26 cellular contexts compared by ENCODE assay signal in the genomic region with DNA sequence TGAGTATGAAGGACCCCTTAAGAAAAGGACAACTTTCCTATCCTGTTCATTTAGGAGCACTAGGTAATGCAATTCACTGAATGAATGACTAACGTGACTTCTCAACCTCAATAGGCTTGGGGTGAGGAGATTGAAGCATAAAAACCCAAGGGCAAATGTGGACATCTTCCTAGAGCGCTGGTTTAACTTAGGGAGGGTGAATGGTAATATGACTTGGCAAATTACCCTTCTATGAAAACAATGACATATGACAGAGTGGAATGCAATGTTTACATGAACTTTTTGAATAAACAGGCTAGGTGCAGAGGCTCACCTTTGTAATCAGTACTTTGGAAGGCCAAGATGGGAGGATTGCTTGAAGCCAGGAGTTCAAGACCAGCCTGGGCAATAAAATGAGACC.
DNase-seq lines count a peak whose midpoint lies in the region; ATAC-seq, FAIRE-seq and TF ChIP-seq lines count a peak whose summit lies in the region.
"Had no signal": no experiment of that assay in that cellular context is flagged by ENCODE, and none has a peak within 500 bp of the region (broad histone marks: within the 10 kb centered on the region; RNA-seq: fewer than 3 reads in every experiment).

No MANE protein-coding gene starts in this region.

- 3% methylated on average over 2 of the region's 2 CpGs for WGBS in A549 (ENCODE audit: missing lambda C conversion rate)

- H3K4me1 ChIP-seq in A549: peaks cover 16% of the 10 kb centered on the region
- H3K4me1 ChIP-seq: uterus had no signal

- TF ChIP-seq CTCF in A549 (IDR thresholded peaks at IDR 0.05) (no peak), RWPE1 (conservative IDR thresholded peaks at IDR 0.05; ENCODE audit: low read depth) (no peak), epithelial cell of proximal tubule (conservative IDR thresholded peaks at IDR 0.05; ENCODE audit: low read depth, low read length) (no peak), GM20000 (IDR thresholded peaks at IDR 0.05; ENCODE audit: extremely low read depth, missing control alignments) (no peak)

- FAIRE-seq in A549 (lab: Jason Lieb, UNC): no peak
- FAIRE-seq: A204.1, astrocyte, GM18507 had no signal

- TF ChIP-seq POLR2A in A549 (IDR thresholded peaks at IDR 0.05; ENCODE audit: low read length): no peak

- CTCF ChIA-PET in A549 (lab: Yijun Ruan, JAX): no interaction called here
- CTCF ChIA-PET in RWPE1 (lab: Yijun Ruan, JAX): no interaction called here

- no peak for TF ChIP-seq EP300 in A549 (IDR thresholded peaks at IDR 0.05)

- H3K4me3 ChIP-seq in A549 (no peak overlapping the region), epithelial cell of proximal tubule (ENCODE audit: low read depth, low read length) (no peak overlapping the region)
- H3K4me3 ChIP-seq: MG63, thoracic aorta, uterus had no signal

- TF ChIP-seq RAD21 in A549 (conservative IDR thresholded peaks at IDR 0.05 in 1 of 2, IDR thresholded peaks at IDR 0.05 in 1 of 2): no peak

- POLR2A ChIA-PET in A549 (lab: Yijun Ruan, JAX): interaction anchor here (0.6 to 0.7 kb wide), 2 partner anchors 136 to 284 kb away, joined by 3 to 5 read pairs; no protein-coding TSS in a partner anchor
- POLR2A ChIA-PET in RWPE1 (lab: Yijun Ruan, JAX; ENCODE audit: low non-redundant PET): no interaction called here

- DNase-seq in A549 (ENCODE audit: low read depth in 1 of 2, low spot score in 1 of 2) (peak; percentile 17 to 79), HuH-7 (ENCODE audit: low spot score) (peak; percentile 1), RWPE1 (ENCODE audit: low spot score) (peak; percentile 20), epithelial cell of proximal tubule (ENCODE audit: low read depth) (peak; percentile 44), RPMI8226 (no peak), GM20000 (ENCODE audit: low spot score) (no peak), HCEC 1CT (no peak)
- DNase-seq: activated CD4-positive, alpha-beta T cell treated with anti-CD3 and anti-CD28 coated beads, Interleukin-2, amount 10 ng/mL, durations not matched to agents 24 days and 14 days; activated effector memory CD4-positive, alpha-beta T cell treated with anti-CD3 and anti-CD28 coated beads, Interleukin-2, amount 50 U/mL, for 16 hours; activated T-cell treated with anti-CD3 and anti-CD28 coated beads, Interleukin-2, amount 50 U/mL, for 1 hour; central memory CD4-positive, alpha-beta T cell; DND-41; HFFc6; IMR-90; MG63; NCI-H2081; NCI-H345; NCI-H774; uterus had no signal

- peak in 1 of 2 experiments; percentile 75; a peak in 3 of 6 replicates for ATAC-seq in A549
- ATAC-seq in HG03378 (IDR thresholded peaks at IDR 0.05; ENCODE audit: unreplicated experiment): no peak
- ATAC-seq: natural killer cell treated with Interleukin-12 subunit alpha and Interleukin-12 subunit beta and Interleukin-15 and Interleukin-18, amount 100 ng/mL, for 72 hours; Right ventricle myocardium inferior had no signal

- H3K27ac ChIP-seq in A549 (peak overlapping the region in 1 of 2 experiments; percentile 30; a peak in 1 of 6 replicates), RWPE1 (no peak overlapping the region)
- H3K27ac ChIP-seq: thoracic aorta, uterus had no signal

- peak overlapping the region; percentile 17; the same call in 1 of the 3 replicates for H3K4me2 ChIP-seq in A549

- H3K9me3 ChIP-seq in A549: no peaks in the 10 kb centered on the region
- H3K9me3 ChIP-seq: MG63, thoracic aorta, uterus had no signal

TF ChIP-seq in A549, 52 proteins besides CTCF, POLR2A, EP300 and RAD21:
- TF ChIP-seq EHMT2 (IDR thresholded peaks at IDR 0.05; ENCODE audit: low read depth): no peak
- no peak for TF ChIP-seq RFX5 (IDR thresholded peaks at IDR 0.05)
- TF ChIP-seq NFE2L2 (conservative IDR thresholded peaks at IDR 0.05; ENCODE audit: low read length): peak; percentile 53; the same call in 1 of the 2 replicates
- no peak for TF ChIP-seq HEYL (CRISPR knock-in tag; IDR thresholded peaks at IDR 0.05)
- no peak for TF ChIP-seq PBX3 (IDR thresholded peaks at IDR 0.05)
- TF ChIP-seq ZSCAN20 (CRISPR knock-in tag; IDR thresholded peaks at IDR 0.05): no peak
- no peak for TF ChIP-seq CHD2 (IDR thresholded peaks at IDR 0.05; ENCODE audit: low read length, partially characterized antibody)
- TF ChIP-seq, protein P1, sequence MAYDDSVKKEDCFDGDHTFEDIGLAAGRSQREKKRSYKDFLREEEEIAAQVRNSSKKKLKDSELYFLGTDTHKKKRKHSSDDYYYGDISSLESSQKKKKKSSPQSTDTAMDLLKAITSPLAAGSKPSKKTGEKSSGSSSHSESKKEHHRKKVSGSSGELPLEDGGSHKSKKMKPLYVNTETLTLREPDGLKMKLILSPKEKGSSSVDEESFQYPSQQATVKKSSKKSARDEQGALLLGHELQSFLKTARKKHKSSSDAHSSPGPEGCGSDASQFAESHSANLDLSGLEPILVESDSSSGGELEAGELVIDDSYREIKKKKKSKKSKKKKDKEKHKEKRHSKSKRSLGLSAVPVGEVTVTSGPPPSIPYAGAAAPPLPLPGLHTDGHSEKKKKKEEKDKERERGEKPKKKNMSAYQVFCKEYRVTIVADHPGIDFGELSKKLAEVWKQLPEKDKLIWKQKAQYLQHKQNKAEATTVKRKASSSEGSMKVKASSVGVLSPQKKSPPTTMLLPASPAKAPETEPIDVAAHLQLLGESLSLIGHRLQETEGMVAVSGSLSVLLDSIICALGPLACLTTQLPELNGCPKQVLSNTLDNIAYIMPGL (CRISPR knock-in tag; IDR thresholded peaks at IDR 0.05; ENCODE audit: borderline replicate concordance): no peak
- no peak for TF ChIP-seq ZFP36 (IDR thresholded peaks at IDR 0.05; ENCODE audit: borderline replicate concordance, partially characterized antibody)
- no peak for TF ChIP-seq MYC (IDR thresholded peaks at IDR 0.05; ENCODE audit: borderline replicate concordance, low read length)
- peak in 1 of 2 experiments; percentile 24; a peak in 1 of 4 replicates for TF ChIP-seq CEBPB (IDR thresholded peaks at IDR 0.05)
- no peak for TF ChIP-seq HOXB13 (CRISPR knock-in tag; IDR thresholded peaks at IDR 0.05; ENCODE audit: low read depth)
- TF ChIP-seq MAFK (IDR thresholded peaks at IDR 0.05; ENCODE audit: partially characterized antibody): peak; percentile 57
- peak; percentile 35; the same call in 1 of the 2 replicates for TF ChIP-seq MAX (IDR thresholded peaks at IDR 0.05)
- TF ChIP-seq KDM1A (IDR thresholded peaks at IDR 0.05; ENCODE audit: low read depth): no peak
- no peak for TF ChIP-seq HOXA7 (CRISPR knock-in tag; IDR thresholded peaks at IDR 0.05)
- TF ChIP-seq FOXS1 (CRISPR knock-in tag; IDR thresholded peaks at IDR 0.05): peak; percentile 78; the same call in 1 of the 2 replicates
- peak; percentile 64; the same call in 1 of the 2 replicates for TF ChIP-seq GATA3 (IDR thresholded peaks at IDR 0.05; ENCODE audit: borderline replicate concordance)
- no peak for TF ChIP-seq MAZ (IDR thresholded peaks at IDR 0.05; ENCODE audit: borderline replicate concordance, low read depth, low read length)
- TF ChIP-seq RNF2 (IDR thresholded peaks at IDR 0.05; ENCODE audit: borderline replicate concordance, low read depth): no peak
- TF ChIP-seq FOSL2 (IDR thresholded peaks at IDR 0.05): no peak
- TF ChIP-seq FOSL2 (CRISPR knock-in tag; IDR thresholded peaks at IDR 0.05): peak; percentile 36
- TF ChIP-seq PHF8 (IDR thresholded peaks at IDR 0.05; ENCODE audit: borderline replicate concordance, low read depth): no peak
- no peak for TF ChIP-seq HDAC2 (IDR thresholded peaks at IDR 0.05)
- TF ChIP-seq, protein P2, sequence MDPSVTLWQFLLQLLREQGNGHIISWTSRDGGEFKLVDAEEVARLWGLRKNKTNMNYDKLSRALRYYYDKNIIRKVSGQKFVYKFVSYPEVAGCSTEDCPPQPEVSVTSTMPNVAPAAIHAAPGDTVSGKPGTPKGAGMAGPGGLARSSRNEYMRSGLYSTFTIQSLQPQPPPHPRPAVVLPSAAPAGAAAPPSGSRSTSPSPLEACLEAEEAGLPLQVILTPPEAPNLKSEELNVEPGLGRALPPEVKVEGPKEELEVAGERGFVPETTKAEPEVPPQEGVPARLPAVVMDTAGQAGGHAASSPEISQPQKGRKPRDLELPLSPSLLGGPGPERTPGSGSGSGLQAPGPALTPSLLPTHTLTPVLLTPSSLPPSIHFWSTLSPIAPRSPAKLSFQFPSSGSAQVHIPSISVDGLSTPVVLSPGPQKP (IDR thresholded peaks at IDR 0.05; ENCODE audit: low read depth, low read length): no peak
- no peak for TF ChIP-seq FOSB (CRISPR knock-in tag; IDR thresholded peaks at IDR 0.05)
- TF ChIP-seq NPAS2 (CRISPR knock-in tag; IDR thresholded peaks at IDR 0.05; ENCODE audit: borderline replicate concordance): no peak
- no peak for TF ChIP-seq ZC3H11A (IDR thresholded peaks at IDR 0.05)
- no peak for TF ChIP-seq HOXB5 (CRISPR knock-in tag; IDR thresholded peaks at IDR 0.05)
- TF ChIP-seq ZNF302 (CRISPR knock-in tag; IDR thresholded peaks at IDR 0.05): no peak
- no peak for TF ChIP-seq RCOR1 (IDR thresholded peaks at IDR 0.05; ENCODE audit: low read depth, low read length)
- no peak for TF ChIP-seq SMC3 (IDR thresholded peaks at IDR 0.05)
- TF ChIP-seq JUN (IDR thresholded peaks at IDR 0.05): 0 out of 5 replicates have a peak, but pooled peaks of 1 of the 2 experiments have one; percentile 16
TF ChIP-seq in A549: peak in this region for 8.

Comparison
In these comparisons a context has a peak if more than half of its experiments do, and no peak if none do; other contexts are left out.
1. DNase-seq: peak in A549 (2 of 2), HuH-7 (single experiment), RWPE1 (single experiment) and epithelial cell of proximal tubule (single experiment); none in RPMI8226 (single experiment), GM20000 (single experiment) and HCEC 1CT (single experiment).